22 cellular contexts compared by ENCODE assay signal in genomic region chr12:77392467-77392866, GRCh38.
"Had no signal": no experiment of that assay in that cellular context is flagged by ENCODE, and none has a peak within 500 bp of the region (broad histone marks: within the 10 kb centered on the region; RNA-seq: fewer than 3 reads in every experiment).

No MANE protein-coding gene starts in this region.

- H3K4me3 Mint-ChIP-seq: activated CD4-positive, alpha-beta T cell treated with anti-CD3 and anti-CD28 coated beads, Interleukin-2, amount 10 ng/mL, durations not matched to agents 7 days and 5 days; activated CD8-positive, alpha-beta memory T cell treated with anti-CD3 and anti-CD28 coated beads, Interleukin-2, amount 10 ng/mL, durations not matched to agents 7 days and 5 days; activated CD8-positive, alpha-beta T cell treated with anti-CD3 and anti-CD28 coated beads for 36 hours; dendritic cell treated with granulocyte-macrophage colony-stimulating factor and Interleukin-4, amounts not matched to agents 40 ng/mL and 50 ng/mL, for 4 days; naive thymus-derived CD4-positive, alpha-beta T cell; stimulated activated memory B cell treated with anti-CD40 and anti-IgM and Interleukin-4, amounts not matched to agents 10 μg/mL and 1 μg/mL and 100 μg/mL, for 72 hours had no signal

- H3K36me3 ChIP-seq: brain microvascular endothelial cell, stomach, suprapubic skin, tibial nerve, uterus had no signal

- H3K9me3 Mint-ChIP-seq: activated CD4-positive, alpha-beta T cell treated with anti-CD3 and anti-CD28 coated beads, Interleukin-2, amount 10 ng/mL, durations not matched to agents 7 days and 5 days; activated CD8-positive, alpha-beta T cell treated with anti-CD3 and anti-CD28 coated beads for 36 hours; dendritic cell treated with granulocyte-macrophage colony-stimulating factor and Interleukin-4, amounts not matched to agents 40 ng/mL and 50 ng/mL, for 4 days had no signal

- H3K4me1 ChIP-seq: stomach, suprapubic skin, uterus had no signal

- H3K4me3 ChIP-seq: lung, stomach, suprapubic skin, tibial nerve, uterus had no signal

- H3K36me3 Mint-ChIP-seq: activated CD8-positive, alpha-beta memory T cell treated with anti-CD3 and anti-CD28 coated beads, Interleukin-2, amount 10 ng/mL, durations not matched to agents 7 days and 5 days; activated naive CD4-positive, alpha-beta T cell treated with anti-CD3 and anti-CD28 coated beads, Interleukin-2, amount 50 U/mL, for 72 hours; naive thymus-derived CD4-positive, alpha-beta T cell; stimulated activated memory B cell treated with anti-CD40 and anti-IgM and Interleukin-4, amounts not matched to agents 10 μg/mL and 1 μg/mL and 100 μg/mL, for 72 hours had no signal

- H3K27me3 ChIP-seq: brain microvascular endothelial cell, stomach, suprapubic skin, tibial nerve, uterus had no signal

- H3K27ac Mint-ChIP-seq: activated CD4-positive, alpha-beta T cell treated with anti-CD3 and anti-CD28 coated beads, Interleukin-2, amount 10 ng/mL, durations not matched to agents 7 days and 5 days; activated CD8-positive, alpha-beta memory T cell treated with anti-CD3 and anti-CD28 coated beads, Interleukin-2, amount 10 ng/mL, durations not matched to agents 7 days and 5 days; activated CD8-positive, alpha-beta T cell treated with anti-CD3 and anti-CD28 coated beads for 36 hours; activated naive CD4-positive, alpha-beta T cell treated with anti-CD3 and anti-CD28 coated beads, Interleukin-2, amount 50 U/mL, for 72 hours; dendritic cell treated with granulocyte-macrophage colony-stimulating factor and Interleukin-4, amounts not matched to agents 40 ng/mL and 50 ng/mL, for 4 days; naive thymus-derived CD4-positive, alpha-beta T cell; stimulated activated memory B cell treated with anti-CD40 and anti-IgM and Interleukin-4, amounts not matched to agents 10 μg/mL and 1 μg/mL and 100 μg/mL, for 72 hours had no signal

- H3K4me1 Mint-ChIP-seq: activated CD4-positive, alpha-beta T cell treated with anti-CD3 and anti-CD28 coated beads, Interleukin-2, amount 10 ng/mL, durations not matched to agents 7 days and 5 days; activated CD8-positive, alpha-beta memory T cell treated with anti-CD3 and anti-CD28 coated beads, Interleukin-2, amount 10 ng/mL, durations not matched to agents 7 days and 5 days; naive thymus-derived CD4-positive, alpha-beta T cell; stimulated activated memory B cell treated with anti-CD40 and anti-IgM and Interleukin-4, amounts not matched to agents 10 μg/mL and 1 μg/mL and 100 μg/mL, for 72 hours had no signal

- H3K27ac ChIP-seq: brain microvascular endothelial cell, stomach, suprapubic skin, tibial nerve, uterus, VCaP had no signal

- H3K9me3 ChIP-seq: stomach, suprapubic skin, tibial nerve, uterus had no signal

- DNase-seq: activated CD4-positive, alpha-beta T cell treated with anti-CD3 and anti-CD28 coated beads, Interleukin-2, amount 10 ng/mL, durations not matched to agents 7 days and 5 days; activated CD4-positive, CD25-positive, alpha-beta regulatory T cell treated with anti-CD3 and anti-CD28 coated beads, Interleukin-2, amount 50 U/mL, for 72 hours; activated CD8-positive, alpha-beta memory T cell treated with anti-CD3 and anti-CD28 coated beads, Interleukin-2, amount 10 ng/mL, durations not matched to agents 7 days and 5 days; activated CD8-positive, alpha-beta T cell treated with anti-CD3 and anti-CD28 coated beads for 36 hours; aorta; brain microvascular endothelial cell; effector CD4-positive, alpha-beta T cell; erythroblast; foreskin fibroblast; kidney; naive thymus-derived CD4-positive, alpha-beta T cell; small intestine; stimulated activated CD4-positive, alpha-beta T cell treated with anti-CD3 and anti-CD28 coated beads, Interleukin-2, amount 100 ng/mL, for 24 hours; stomach; uterus had no signal

- H3K27me3 Mint-ChIP-seq: activated CD4-positive, alpha-beta T cell treated with anti-CD3 and anti-CD28 coated beads, Interleukin-2, amount 10 ng/mL, durations not matched to agents 7 days and 5 days; activated CD8-positive, alpha-beta memory T cell treated with anti-CD3 and anti-CD28 coated beads, Interleukin-2, amount 10 ng/mL, durations not matched to agents 7 days and 5 days; activated CD8-positive, alpha-beta T cell treated with anti-CD3 and anti-CD28 coated beads for 36 hours; dendritic cell treated with granulocyte-macrophage colony-stimulating factor and Interleukin-4, amounts not matched to agents 40 ng/mL and 50 ng/mL, for 4 days; naive thymus-derived CD4-positive, alpha-beta T cell; stimulated activated memory B cell treated with anti-CD40 and anti-IgM and Interleukin-4, amounts not matched to agents 10 μg/mL and 1 μg/mL and 100 μg/mL, for 72 hours had no signal
